Comparison of ENCODE assay signal across 9 cellular contexts in the genomic region with DNA sequence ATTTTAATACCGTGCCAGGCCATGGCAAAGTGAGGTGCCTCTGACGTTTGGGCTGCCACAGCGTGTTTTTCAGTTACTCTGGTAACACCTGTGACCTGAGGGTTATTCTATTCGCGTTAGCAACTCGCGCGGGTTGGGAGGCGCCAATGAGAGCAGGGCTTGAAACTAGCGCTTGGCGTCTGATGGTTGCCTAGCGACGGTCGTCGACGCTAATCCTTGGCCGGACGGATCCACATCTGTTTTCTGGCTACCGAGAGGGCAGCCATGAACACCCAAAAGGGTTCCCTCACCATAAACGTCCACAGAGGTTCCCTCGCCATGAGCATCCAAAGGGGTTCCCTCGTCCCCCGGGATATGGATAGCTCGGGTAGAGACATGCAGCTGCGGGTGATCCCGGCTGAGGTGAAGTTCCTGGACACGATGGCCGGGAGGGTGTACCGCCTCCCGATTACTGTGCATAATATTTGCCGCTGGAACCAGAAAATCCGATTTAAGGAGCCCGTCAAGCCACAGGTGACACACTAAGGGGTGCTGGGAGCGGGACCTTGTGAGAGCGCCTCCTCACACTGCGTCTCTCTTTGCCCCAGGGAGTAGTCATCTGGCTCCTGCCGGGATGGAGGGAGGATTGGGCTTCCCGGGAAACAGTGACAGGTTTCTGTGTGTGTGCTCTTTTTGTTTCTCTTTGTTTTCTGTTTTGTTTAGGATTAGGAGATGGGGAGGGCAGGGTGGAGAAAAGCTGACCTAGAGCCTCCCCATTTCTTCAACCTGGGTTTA. TPM values are rescaled to one million over a fixed set of nuclear protein-coding genes. Genes with fewer than 3 reads are reported as not detected.
DNase-seq lines count a peak whose midpoint lies in the region.
"Had no signal": no experiment of that assay in that cellular context is flagged by ENCODE, and none has a peak within 500 bp of the region (broad histone marks: within the 10 kb centered on the region; RNA-seq: fewer than 3 reads in every experiment).

A gene with protein sequence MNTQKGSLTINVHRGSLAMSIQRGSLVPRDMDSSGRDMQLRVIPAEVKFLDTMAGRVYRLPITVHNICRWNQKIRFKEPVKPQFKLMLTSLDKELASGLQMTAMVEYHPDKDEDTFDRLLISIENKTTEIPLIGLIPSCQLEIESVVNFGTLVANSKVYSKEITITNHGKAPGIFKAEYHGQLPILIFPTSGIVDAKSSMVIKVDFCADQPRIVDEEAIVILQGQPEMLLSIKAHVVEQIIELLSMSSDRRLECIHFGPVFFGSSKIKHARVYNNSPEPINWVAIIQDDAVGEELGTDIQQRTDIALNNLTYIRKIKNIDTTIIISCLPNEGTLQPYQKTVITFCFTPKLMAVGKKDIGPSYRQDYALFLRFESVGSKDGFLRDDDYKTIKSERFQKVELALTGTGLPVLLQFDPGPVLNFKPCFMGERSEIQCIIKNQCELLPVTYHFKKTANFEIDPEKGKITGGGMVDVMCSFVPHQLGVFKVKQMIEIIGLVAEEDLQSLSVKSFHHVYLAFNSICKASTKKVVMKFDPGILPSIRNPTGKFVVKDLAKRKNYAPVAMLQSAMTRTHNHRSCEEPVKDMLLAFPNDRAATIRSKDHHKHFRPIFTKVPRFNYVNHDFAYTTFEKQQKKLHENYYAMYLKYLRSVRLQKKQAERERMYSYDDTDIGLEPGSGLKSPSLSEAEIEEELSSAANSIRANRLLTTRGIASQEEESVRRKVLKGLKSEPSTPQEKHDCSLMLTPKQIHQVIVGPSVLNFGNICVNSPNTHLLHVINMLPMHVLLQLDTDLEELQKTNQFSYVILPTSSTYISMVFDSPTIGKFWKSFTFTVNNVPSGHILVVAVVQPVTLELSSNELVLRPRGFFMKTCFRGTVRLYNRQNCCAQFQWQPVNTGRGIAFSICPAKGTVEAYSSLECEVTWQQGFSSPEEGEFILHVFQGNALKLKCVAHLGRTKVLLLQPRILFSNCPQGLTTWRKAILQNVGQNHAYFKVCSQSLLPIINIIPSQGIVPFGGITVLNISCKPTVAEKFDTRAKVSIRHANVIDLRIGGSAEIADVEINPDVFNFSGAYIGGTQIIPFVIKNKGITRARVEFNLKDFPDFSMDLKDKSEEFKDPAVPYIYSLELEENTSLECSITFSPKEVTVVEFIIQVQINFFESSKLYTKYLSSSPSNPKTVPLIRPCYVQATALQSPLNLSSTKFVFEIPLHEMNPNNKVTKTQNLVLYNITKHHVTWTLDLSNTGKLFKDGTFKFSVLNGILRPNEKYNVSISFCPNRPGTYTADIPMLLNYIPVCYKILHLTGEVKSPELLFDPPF (N-terminal part only) (plus strand): TSS at position 199 of the 774 bp plus-strand sequence. CDS start 66 bp downstream, at position 265.

- no peaks in the 10 kb centered on the region for H3K27me3 ChIP-seq in endocrine pancreas (ENCODE audit: control insufficient read depth, insufficient read depth, low read length)

- no peaks in the 10 kb centered on the region for H3K9me3 ChIP-seq in endocrine pancreas (ENCODE audit: control insufficient read depth, low read length)

- H3K4me3 ChIP-seq in endocrine pancreas (ENCODE audit: control insufficient read depth, insufficient read depth, low read length): peak within 1 kb of the TSS; percentile 67

- peak; percentile 3 for DNase-seq in COLO829 (ENCODE audit: low spot score)
- peak; percentile 77 for DNase-seq in NCI-H2081 (lab: John Stamatoyannopoulos, UW)
- DNase-seq in myocyte (ENCODE audit: low read depth): peak; percentile 0
- no peak for DNase-seq in stimulated activated CD4-positive, alpha-beta T cell treated with anti-CD3 and anti-CD28 coated beads, Interleukin-15, amount 100 ng/mL, for 24 hours
- no peak for DNase-seq in GM19238 (ENCODE audit: insufficient read length, low spot score)
- DNase-seq in activated effector memory CD4-positive, alpha-beta T cell treated with anti-CD3 and anti-CD28 coated beads, Interleukin-2, amount 50 U/mL, for 16 hours: no peak
- no peak for DNase-seq in T-helper 9 cell

- H3K36me3 ChIP-seq in endocrine pancreas (ENCODE audit: control insufficient read depth, insufficient read depth, low read length): no peaks in the 10 kb centered on the region

- peak within 1 kb of the TSS; percentile 48 for H3K9ac ChIP-seq in endocrine pancreas (ENCODE audit: control insufficient read depth, insufficient read depth, low read length)

- H3K4me1 ChIP-seq in endocrine pancreas (ENCODE audit: control insufficient read depth, insufficient read depth, low read length): no peaks in the 10 kb centered on the region

RNA-seq across cellular contexts. Expression of the gene that starts here (rescaled TPM):
- not detected in 2 replicates for total RNA-seq in myocyte
- polyA plus RNA-seq in myocyte (2012): not detected
- total RNA-seq: T-helper 2 cell treated with Interferon-gamma antibody and Interleukin-4, amounts not matched to agents 100 ng/mL and 5 ng/mL, for 36 hours had no signal

Comparison
In these comparisons a context has a peak if more than half of its experiments do, and no peak if none do; other contexts are left out.
1. Peak in DNase-seq in myocyte; RNA of the gene not detected or under 1 TPM.
2. DNase-seq: peak in COLO829 (single experiment) and NCI-H2081 (2 of 2); none in stimulated activated CD4-positive, alpha-beta T cell treated with anti-CD3 and anti-CD28 coated beads, Interleukin-15, amount 100 ng/mL, for 24 hours (single experiment), GM19238 (single experiment), activated effector memory CD4-positive, alpha-beta T cell treated with anti-CD3 and anti-CD28 coated beads, Interleukin-2, amount 50 U/mL, for 16 hours (single experiment) and T-helper 9 cell (single experiment).